Comparison of ENCODE assay signal across 9 cellular contexts in genomic region chr13:25901460-25902376, GRCh38.
DNase-seq lines count a peak whose midpoint lies in the region; ATAC-seq and TF ChIP-seq lines count a peak whose summit lies in the region.
"Had no signal": no experiment of that assay in that cellular context is flagged by ENCODE, and none has a peak within 500 bp of the region (broad histone marks: within the 10 kb centered on the region; RNA-seq: fewer than 3 reads in every experiment).

No MANE protein-coding gene starts in this region.

- intact Hi-C loops in psoas muscle (cut with DNase I), result loop anchor here in 1 of 2 donors (10.0 kb wide), 1 partner anchor 63 kb away; no protein-coding TSS in a partner anchor

- no peaks in the 10 kb centered on the region for H3K36me3 Mint-ChIP-seq in T-cell

- WGBS in psoas muscle, 3 donors, result 66 to 71% (median 69%) methylated on average over 10 of the region's 10 CpGs

- no peaks in the 10 kb centered on the region for H3K9me3 ChIP-seq in psoas muscle

- H3K4me1 ChIP-seq in foreskin keratinocyte (peaks cover 15% of the 10 kb centered on the region), psoas muscle (no peaks in the 10 kb centered on the region)

- peak; percentile 90 for ATAC-seq in GM18868 (IDR thresholded peaks at IDR 0.05; ENCODE audit: unreplicated experiment)
- ATAC-seq in HG03135 (IDR thresholded peaks at IDR 0.05; ENCODE audit: unreplicated experiment), result peak; percentile 89
- peak; percentile 82 to 93 (median 88) for ATAC-seq in T-cell (replicated peaks in 1 of 4)
- ATAC-seq in foreskin keratinocyte, result peak; percentile 99
- ATAC-seq in psoas muscle, result no peak

- POLR2A ChIA-PET in T-cell (lab: Charles Lee), result interaction anchor here (0.6 to 1.4 kb wide), 4 partner anchors 12 to 141 kb away, joined by 3 to 7 read pairs (median 4); no protein-coding TSS in a partner anchor

- TF ChIP-seq CTCF in foreskin keratinocyte (conservative IDR thresholded peaks at IDR 0.05), result no peak
- no peak for TF ChIP-seq CTCF in psoas muscle (IDR thresholded peaks at IDR 0.05)

- H3K27me3 ChIP-seq in foreskin keratinocyte, result no peaks in the 10 kb centered on the region
- no peaks in the 10 kb centered on the region for H3K27me3 ChIP-seq in psoas muscle (ENCODE audit: insufficient read depth in 3 of 3, low read length in 2 of 3)

- H3K4me3 ChIP-seq in psoas muscle, result no peak overlapping the region

- no peaks in the 10 kb centered on the region for H3K36me3 ChIP-seq in psoas muscle (ENCODE audit: insufficient read depth in 1 of 2, low read depth in 1 of 2)

- no peaks in the 10 kb centered on the region for H3K9me3 Mint-ChIP-seq in T-cell

- peak overlapping the region in 2 of 3 donors; percentile 7 to 32 for H3K4me3 Mint-ChIP-seq in T-cell

- H3K27ac ChIP-seq in foreskin keratinocyte (peak overlapping the region; percentile 58), psoas muscle (no peak overlapping the region)
- H3K27ac ChIP-seq: HL-60 had no signal

- H3K4me1 Mint-ChIP-seq in T-cell, result peaks cover 22 to 39% (median 33%) of the 10 kb centered on the region in 3 donors

- CTCF ChIA-PET in T-cell (lab: Charles Lee), result interaction anchor here in 1 of 2 donors (0.6 to 1.2 kb wide), 3 partner anchors 14 to 130 kb away, joined by 3 to 4 read pairs (median 4); no protein-coding TSS in a partner anchor

- H3K27ac Mint-ChIP-seq in T-cell, result peak overlapping the region in 1 of 2 donors; percentile 64

- H3K27me3 Mint-ChIP-seq in T-cell, result no peaks in the 10 kb centered on the region

- DNase-seq in CD1c-positive myeloid dendritic cell (ENCODE audit: extremely low spot score) (peak; percentile 39), T-cell (peak in 23 of 34 experiments; percentile 11 to 60 (median 34)), foreskin keratinocyte (peak; percentile 93 to 98), SK-N-DZ (ENCODE audit: low spot score) (no peak), psoas muscle (no peak), superior temporal gyrus (ENCODE audit: extremely low spot score) (no peak)

Comparison
In these comparisons a context has a peak if more than half of its experiments do, and no peak if none do; other contexts are left out.
1. DNase-seq: peak in CD1c-positive myeloid dendritic cell (single experiment), T-cell (23 of 34) and foreskin keratinocyte (2 of 2); none in SK-N-DZ (single experiment), psoas muscle (0 of 2) and superior temporal gyrus (single experiment).
2. ATAC-seq: peak in GM18868 (single experiment), HG03135 (single experiment), T-cell (4 of 4) and foreskin keratinocyte (single experiment); none in psoas muscle (0 of 4).